ENCODE assay signal across 25 cellular contexts in the genomic region with DNA sequence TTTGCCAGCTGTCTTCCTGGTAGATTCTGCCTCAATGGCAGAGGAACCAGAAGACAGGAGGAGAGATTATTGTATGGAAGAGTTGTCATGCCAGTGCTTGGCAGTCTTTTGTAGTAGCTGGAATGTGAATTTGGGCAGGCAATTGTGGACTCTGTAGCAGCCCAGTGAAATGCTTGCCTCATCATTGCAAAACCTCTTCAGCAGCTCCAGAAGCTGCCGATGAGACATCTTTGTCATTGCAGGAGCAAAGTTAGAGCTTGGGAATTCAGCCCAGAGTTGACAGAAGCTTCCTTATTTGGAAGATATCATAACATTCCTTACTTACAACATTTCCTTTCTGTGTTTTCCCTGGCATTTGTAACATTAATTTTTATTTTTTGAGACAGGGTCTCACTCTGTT.
"Had no signal": no experiment of that assay in that cellular context is flagged by ENCODE, and none has a peak within 500 bp of the region (broad histone marks: within the 10 kb centered on the region; RNA-seq: fewer than 3 reads in every experiment).

No MANE protein-coding gene starts in this region.

- H3K4me3 ChIP-seq: ascending aorta, body of pancreas, cardiac muscle cell had no signal

- ATAC-seq: activated naive CD4-positive, alpha-beta T cell treated with anti-CD3 and anti-CD28 coated beads, Interleukin-2, amount 50 U/mL, for 72 hours; activated naive CD8-positive, alpha-beta T cell treated with anti-CD3 and anti-CD28 coated beads, Interleukin-2, amount 50 U/mL, for 24 hours; activated T-cell treated with anti-CD3 and anti-CD28 coated beads, Interleukin-2, amount 50 U/mL, for 4 hours; body of pancreas had no signal

- H3K4me1 ChIP-seq: ascending aorta, body of pancreas had no signal

- H3K27me3 ChIP-seq: ascending aorta, body of pancreas, cardiac muscle cell had no signal

- H3K9me3 ChIP-seq: ascending aorta, body of pancreas had no signal

- DNase-seq: activated CD4-positive, alpha-beta memory T cell treated with anti-CD3 and anti-CD28 coated beads for 36 hours; activated CD4-positive, alpha-beta T cell treated with anti-CD3 and anti-CD28 coated beads, Interleukin-2, amount 10 ng/mL, durations not matched to agents 7 days and 5 days; activated CD4-positive, CD25-positive, alpha-beta regulatory T cell; activated CD8-positive, alpha-beta memory T cell treated with anti-CD3 and anti-CD28 coated beads for 24 hours; activated effector memory CD4-positive, alpha-beta T cell treated with anti-CD3 and anti-CD28 coated beads, Interleukin-2, amount 50 U/mL, for 16 hours; activated naive CD4-positive, alpha-beta T cell treated with Interleukin-2 at 50 U/mL for 16 hours; activated naive CD8-positive, alpha-beta T cell treated with anti-CD3 and anti-CD28 coated beads, Interleukin-2, amount 50 U/mL, for 24 hours; activated T-cell treated with anti-CD3 and anti-CD28 coated beads, Interleukin-2, amount 50 U/mL, for 4 hours; amniotic stem cell; body of pancreas; KG1; MV-4-11; NCI-H1092 treated with DMSO at 0.1 percent for 48 hours; NCI-H1417 treated with DMSO at 0.1 percent for 48 hours; NCI-H1694 treated with DMSO at 0.1 percent for 48 hours; NCI-H2029 treated with DMSO at 0.1 percent for 48 hours; NCI-H446; NCI-H524; SHP77 treated with DMSO at 0.1 percent for 48 hours; T-helper 2 cell; T1000 had no signal

- H3K27ac ChIP-seq: ascending aorta, body of pancreas, cardiac muscle cell, VCaP had no signal

- H3K36me3 ChIP-seq: ascending aorta, cardiac muscle cell had no signal
